Comparison of ENCODE assay signal across 14 cellular contexts in the genomic region with DNA sequence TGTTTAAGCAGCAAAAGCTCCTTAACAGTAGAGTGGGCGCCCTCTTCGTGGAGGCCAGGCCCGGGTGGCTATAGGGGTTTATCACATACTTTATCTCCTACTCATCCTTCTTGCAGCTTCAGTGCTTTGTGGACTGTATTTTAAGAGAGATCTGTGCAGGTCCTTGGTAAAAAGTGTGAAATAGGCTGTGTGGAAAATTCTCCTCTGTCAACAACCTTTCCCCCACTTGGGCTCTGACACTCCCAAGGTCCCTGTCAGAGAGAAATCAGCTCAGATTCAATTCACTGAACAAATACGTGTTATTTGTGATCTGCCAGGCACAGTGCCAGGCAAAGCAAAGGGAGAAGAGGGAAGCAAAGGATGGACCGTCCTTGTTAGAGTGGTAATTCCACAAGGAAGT.
DNase-seq lines count a peak whose midpoint lies in the region; ATAC-seq and TF ChIP-seq lines count a peak whose summit lies in the region.
"Had no signal": no experiment of that assay in that cellular context is flagged by ENCODE, and none has a peak within 500 bp of the region (broad histone marks: within the 10 kb centered on the region; RNA-seq: fewer than 3 reads in every experiment).

No MANE protein-coding gene starts in this region.

- H3K4me1 ChIP-seq in mesendoderm (ENCODE audit: control insufficient read depth, low read depth, low read length) = no peaks in the 10 kb centered on the region
- H3K4me1 ChIP-seq: suprapubic skin had no signal

- no peaks in the 10 kb centered on the region for H3K79me1 ChIP-seq in mesendoderm (ENCODE audit: low read length)

- ATAC-seq in Right ventricle myocardium inferior (peak; percentile 15), GM18511 (IDR thresholded peaks at IDR 0.05; ENCODE audit: unreplicated experiment) (no peak)
- ATAC-seq: natural killer cell had no signal

- H3K79me2 ChIP-seq in mesendoderm (ENCODE audit: control insufficient read depth, insufficient read depth, low read length) = no peaks in the 10 kb centered on the region

- no peak overlapping the region for H2BK5ac ChIP-seq in mesendoderm (ENCODE audit: low read length)

- no peak for TF ChIP-seq CTCF in fibroblast of pulmonary artery (IDR thresholded peaks at IDR 0.05; ENCODE audit: low read length, missing control alignments)

- no peak overlapping the region for H3K4ac ChIP-seq in mesendoderm (ENCODE audit: low read depth, low read length)

- H4K8ac ChIP-seq in mesendoderm (ENCODE audit: low read depth, low read length) = no peak overlapping the region

- no peak for DNase-seq in Right ventricle myocardium inferior (ENCODE audit: missing footprints)
- no peak for DNase-seq in cardiac septum (ENCODE audit: low spot score)
- DNase-seq in fibroblast of pulmonary artery (ENCODE audit: low read depth) = peak; percentile 32
- peak; percentile 8 for DNase-seq in mesendoderm
- no peak for DNase-seq in MV-4-11 (lab: John Stamatoyannopoulos, UW)
- no peak for DNase-seq in NCI-H524 (lab: John Stamatoyannopoulos, UW)
- DNase-seq in stimulated activated CD8-positive, alpha-beta memory T cell treated with anti-CD3 and anti-CD28 coated beads, Interleukin-4, amount 100 ng/mL, for 48 hours = no peak
- DNase-seq: COR-L47, natural killer cell, NCI-H2171 treated with DMSO at 0.1 percent for 48 hours had no signal

- no peak overlapping the region for H3K23ac ChIP-seq in mesendoderm (ENCODE audit: low read length)

- WGBS in mesendoderm (ENCODE audit: extremely low coverage, insufficient coverage, low lambda C conversion rate) = no CpG with 5 or more reads among the region's 5 CpGs

- no peak overlapping the region for H4K5ac ChIP-seq in mesendoderm (ENCODE audit: low read length)

- no peak overlapping the region for H3K56ac ChIP-seq in mesendoderm (ENCODE audit: low read length)

- H3K4me3 ChIP-seq in fibroblast of pulmonary artery (replicated peaks; ENCODE audit: low read depth, low read length) (no peak overlapping the region), mesendoderm (ENCODE audit: low read length) (no peak overlapping the region)
- H3K4me3 ChIP-seq: skin epidermis, suprapubic skin had no signal

- H3K9ac ChIP-seq in mesendoderm (ENCODE audit: low read length) = no peak overlapping the region

- H2BK15ac ChIP-seq in mesendoderm (replicated peaks; ENCODE audit: low read depth) = no peak overlapping the region

- no peak overlapping the region for H2AK5ac ChIP-seq in mesendoderm (ENCODE audit: low read length)

- no peaks in the 10 kb centered on the region for H3K36me3 ChIP-seq in mesendoderm (ENCODE audit: control insufficient read depth, insufficient read depth, low read length)
- H3K36me3 ChIP-seq: suprapubic skin had no signal

- no peak overlapping the region for H3K4me2 ChIP-seq in mesendoderm (ENCODE audit: low read length)

- H3K18ac ChIP-seq in mesendoderm (ENCODE audit: low read length) = no peak overlapping the region

- no peaks in the 10 kb centered on the region for H3K27me3 ChIP-seq in mesendoderm (ENCODE audit: insufficient read depth, low read length, poor library complexity)
- H3K27me3 ChIP-seq: suprapubic skin had no signal

- intact Hi-C loops in Right ventricle myocardium inferior (cut with DNase I) = no loop called here
- intact Hi-C loops in cardiac septum (cut with DNase I) = no loop called here

- no peak overlapping the region for H2BK120ac ChIP-seq in mesendoderm (ENCODE audit: low read depth, low read length)

- H3K27ac ChIP-seq in mesendoderm (ENCODE audit: low read depth, low read length) = no peak overlapping the region
- H3K27ac ChIP-seq: suprapubic skin, VCaP had no signal

Comparison
In these comparisons a context has a peak if more than half of its experiments do, and no peak if none do; other contexts are left out.
1. DNase-seq: peak in fibroblast of pulmonary artery (single experiment) and mesendoderm (single experiment); none in Right ventricle myocardium inferior (single experiment), cardiac septum (single experiment), MV-4-11 (single experiment), NCI-H524 (0 of 2) and stimulated activated CD8-positive, alpha-beta memory T cell treated with anti-CD3 and anti-CD28 coated beads, Interleukin-4, amount 100 ng/mL, for 48 hours (single experiment).